ENCODE assay signal across 19 cellular contexts in the genomic region with DNA sequence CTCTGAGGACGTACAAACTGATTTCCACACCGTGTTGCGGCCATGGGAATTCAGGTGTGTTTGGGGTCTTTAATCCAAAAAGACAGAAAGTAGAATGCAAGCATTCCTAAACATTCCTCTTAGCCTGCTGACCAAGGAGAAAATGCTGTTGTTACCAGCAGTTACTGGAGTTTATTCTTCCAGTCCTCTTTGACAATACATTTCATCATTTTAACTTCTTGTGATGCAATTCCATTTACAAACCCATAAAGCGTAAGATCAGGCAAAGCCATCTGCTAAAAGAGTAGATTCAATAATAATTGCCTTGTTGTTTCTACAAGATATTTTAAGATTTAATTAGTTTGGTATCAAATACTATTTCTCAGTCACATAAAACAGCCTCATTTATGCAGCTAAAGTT.
"Had no signal": no experiment of that assay in that cellular context is flagged by ENCODE, and none has a peak within 500 bp of the region (broad histone marks: within the 10 kb centered on the region; RNA-seq: fewer than 3 reads in every experiment).

No MANE protein-coding gene starts in this region.

- H3K4me3 Mint-ChIP-seq: effector memory CD8-positive, alpha-beta T cell; memory B cell; natural killer cell treated with Interleukin-12 subunit alpha and Interleukin-12 subunit beta and Interleukin-15 and Interleukin-18, amount 100 ng/mL, for 72 hours; stimulated activated memory B cell treated with anti-CD40 and anti-IgM and Interleukin-4, amounts not matched to agents 10 μg/mL and 1 μg/mL and 100 μg/mL, for 72 hours had no signal

- H3K27me3 Mint-ChIP-seq: stimulated activated memory B cell treated with anti-CD40 and anti-IgM and Interleukin-4, amounts not matched to agents 10 μg/mL and 1 μg/mL and 100 μg/mL, for 72 hours had no signal

- H3K36me3 Mint-ChIP-seq: natural killer cell treated with Interleukin-12 subunit alpha and Interleukin-12 subunit beta and Interleukin-15 and Interleukin-18, amount 100 ng/mL, for 72 hours had no signal

- FAIRE-seq: astrocyte, keratinocyte had no signal

- H3K9me3 ChIP-seq: transverse colon had no signal

- DNase-seq: activated CD4-positive, alpha-beta T cell treated with anti-CD3 and anti-CD28 coated beads for 1 hour; activated CD4-positive, alpha-beta T cell treated with anti-CD3 and anti-CD28 coated beads, Interleukin-2, amount 50 U/mL, for 48 hours; activated T-cell treated with anti-CD3 and anti-CD28 coated beads, Interleukin-2, amount 50 U/mL, for 48 hours; caudate nucleus; cortex of kidney; effector memory CD8-positive, alpha-beta T cell; foreskin melanocyte; heart right ventricle; left lung; nucleus accumbens; right cardiac atrium; substantia nigra; transverse colon had no signal

- H3K4me1 ChIP-seq: heart right ventricle, left lung, transverse colon had no signal

- H3K4me3 ChIP-seq: heart right ventricle, left lung, transverse colon had no signal

- H3K9me3 Mint-ChIP-seq: effector memory CD8-positive, alpha-beta T cell; natural killer cell treated with Interleukin-12 subunit alpha and Interleukin-12 subunit beta and Interleukin-15 and Interleukin-18, amount 100 ng/mL, for 72 hours had no signal

- H3K27ac ChIP-seq: epithelial cell of prostate, heart right ventricle, left lung, transverse colon had no signal

- H3K27ac Mint-ChIP-seq: effector memory CD8-positive, alpha-beta T cell; memory B cell; natural killer cell treated with Interleukin-12 subunit alpha and Interleukin-12 subunit beta and Interleukin-15 and Interleukin-18, amount 100 ng/mL, for 72 hours; stimulated activated memory B cell treated with anti-CD40 and anti-IgM and Interleukin-4, amounts not matched to agents 10 μg/mL and 1 μg/mL and 100 μg/mL, for 72 hours had no signal

- ATAC-seq: effector memory CD8-positive, alpha-beta T cell; heart right ventricle; left lung; natural killer cell treated with Interleukin-12 subunit alpha and Interleukin-12 subunit beta and Interleukin-15 and Interleukin-18, amount 100 ng/mL, for 72 hours; right cardiac atrium; stimulated activated memory B cell treated with anti-CD40 and anti-IgM and Interleukin-4, amounts not matched to agents 10 μg/mL and 1 μg/mL and 100 μg/mL, for 72 hours had no signal

- H3K4me1 Mint-ChIP-seq: memory B cell; stimulated activated memory B cell treated with anti-CD40 and anti-IgM and Interleukin-4, amounts not matched to agents 10 μg/mL and 1 μg/mL and 100 μg/mL, for 72 hours had no signal
